8 cellular contexts compared by ENCODE assay signal in genomic region chr4:170138580-170139194, GRCh38. TPM values are rescaled to one million over a fixed set of nuclear protein-coding genes. Genes with fewer than 3 reads are reported as not detected.
A peak's percentile ranks its signal among the peaks of the same experiment; 100 is the strongest.
DNase-seq lines count a peak whose midpoint lies in the region; ATAC-seq and TF ChIP-seq lines count a peak whose summit lies in the region.

No MANE protein-coding gene starts in this region.

- ATAC-seq in HG02571 (IDR thresholded peaks at IDR 0.05; ENCODE audit: unreplicated experiment) (peak; percentile 91), SK-N-SH treated with all-trans-retinoic acid at 6 μM for 48 hours (peak; percentile 96), Right ventricle myocardium superior (ENCODE audit: poor library complexity) (peak; percentile 80), psoas muscle (peak in 3 of 4 donors; percentile 55 to 81 (median 76))
- peak in 1 of 2 donors; percentile 81 for ATAC-seq in activated naive CD4-positive, alpha-beta T cell treated with anti-CD3 and anti-CD28 coated beads, Interleukin-2, amount 50 U/mL, for 72 hours

- peaks cover 0 to 2% (median 0%) of the 10 kb centered on the region in 3 donors for H3K27me3 ChIP-seq in psoas muscle (ENCODE audit: insufficient read depth in 3 of 3, low read length in 2 of 3)

- H3K27ac ChIP-seq in psoas muscle: no peak overlapping the region

- H3K4me3 ChIP-seq in psoas muscle: no peak overlapping the region

- intact Hi-C loops in Right ventricle myocardium superior (cut with DNase I): no loop called here
- intact Hi-C loops in psoas muscle (cut with DNase I): no loop called here

- peak; percentile 82 for DNase-seq in NAMALWA (ENCODE audit: low spot score)
- peak; percentile 62 to 76 for DNase-seq in activated naive CD4-positive, alpha-beta T cell treated with anti-CD3 and anti-CD28 coated beads, Interleukin-2, amount 50 U/mL, for 72 hours (ENCODE audit: low spot score in 2 of 2)
- DNase-seq in Right ventricle myocardium superior: peak; percentile 69
- DNase-seq in psoas muscle: peak; percentile 56 to 68
- no peak for DNase-seq in mesenteric fat pad (ENCODE audit: low spot score)

- H3K27ac Mint-ChIP-seq in activated naive CD4-positive, alpha-beta T cell treated with anti-CD3 and anti-CD28 coated beads, Interleukin-2, amount 50 U/mL, for 72 hours: no peak overlapping the region

- peak; percentile 77 for TF ChIP-seq CTCF in GM12874 (IDR thresholded peaks at IDR 0.05; ENCODE audit: insufficient read depth, low read depth, low read length)
- TF ChIP-seq CTCF in psoas muscle (IDR thresholded peaks at IDR 0.05): peak; percentile 80

- 4 to 7% (median 6%) methylated on average over 15 of the region's 15 CpGs for WGBS in psoas muscle, 3 donors

- no peaks in the 10 kb centered on the region for H3K36me3 Mint-ChIP-seq in activated naive CD4-positive, alpha-beta T cell treated with anti-CD3 and anti-CD28 coated beads, Interleukin-2, amount 50 U/mL, for 72 hours

- no peaks in the 10 kb centered on the region for H3K9me3 ChIP-seq in psoas muscle

- H3K4me1 ChIP-seq in psoas muscle: no peaks in the 10 kb centered on the region

- no peaks in the 10 kb centered on the region for H3K9me3 Mint-ChIP-seq in activated naive CD4-positive, alpha-beta T cell treated with anti-CD3 and anti-CD28 coated beads, Interleukin-2, amount 50 U/mL, for 72 hours

- no peaks in the 10 kb centered on the region for H3K36me3 ChIP-seq in psoas muscle (ENCODE audit: insufficient read depth in 1 of 2, low read depth in 1 of 2)

TF ChIP-seq in SK-N-SH treated with all-trans-retinoic acid at 6 μM for 48 hours, 23 proteins besides CTCF, POLR2A, EP300 and RAD21:
- TF ChIP-seq POU6F1 (CRISPR knock-in tag; IDR thresholded peaks at IDR 0.05; ENCODE audit: borderline replicate concordance, low read depth) (no peak), ARNTL (CRISPR knock-in tag; IDR thresholded peaks at IDR 0.05; ENCODE audit: borderline replicate concordance, low read depth) (no peak), ISL1 (CRISPR knock-in tag; IDR thresholded peaks at IDR 0.05) (no peak), SNAI2 (CRISPR knock-in tag; IDR thresholded peaks at IDR 0.05) (no peak)

RNA-seq across cellular contexts. Expression of gene AADAT, which starts 48.9 kb away (rescaled TPM):
- total RNA-seq in activated naive CD4-positive, alpha-beta T cell treated with anti-CD3 and anti-CD28 coated beads, Interleukin-2, amount 50 U/mL, for 72 hours: not detected
- total RNA-seq in Right ventricle myocardium superior (1.6 TPM), psoas muscle (1 to 10 TPM in 3 of 4 donors, under 1 TPM in 1; 0.58 to 1.6 (median 1.3) TPM), mesenteric fat pad (2.0 TPM)
- 1 to 10 TPM in 1 of 3 donors, under 1 TPM in 2; 0.92 to 1.1 (median 0.96) TPM for polyA plus RNA-seq in psoas muscle
